Comparison of ENCODE assay signal across 26 cellular contexts in genomic region chr19:44728178-44728577, GRCh38. TPM values are rescaled to one million over a fixed set of nuclear protein-coding genes. Genes with fewer than 3 reads are reported as not detected.
DNase-seq lines count a peak whose midpoint lies in the region; TF ChIP-seq lines count a peak whose summit lies in the region.
"Had no signal": no experiment of that assay in that cellular context is flagged by ENCODE, and none has a peak within 500 bp of the region (broad histone marks: within the 10 kb centered on the region; RNA-seq: fewer than 3 reads in every experiment).

No MANE protein-coding gene starts in this region.

- peaks cover 28% of the 10 kb centered on the region for H3K4me1 Mint-ChIP-seq in activated T-cell treated with anti-CD3 and anti-CD28 coated beads, Interleukin-2, amount 50 U/mL, for 24 hours (ENCODE audit: low read depth)
- H3K4me1 Mint-ChIP-seq in T-helper 1 cell treated with Interleukin-12 subunit alpha and Interleukin-12 subunit beta and Interleukin-4 antibody, amounts not matched to agents 30 μg/mL and 1 μg/mL, for 36 hours (ENCODE audit: low read depth) = peaks cover 38% of the 10 kb centered on the region
- H3K4me1 Mint-ChIP-seq in nephron = peaks cover 11% of the 10 kb centered on the region

- in situ Hi-C loops in transverse colon (cut with MboI; ENCODE audit: low pct_ligation_motif_present in 1 of 4, low pct_unique_long_range_greater_than_20kb in 1 of 4, low sequenced_read_pairs in 3 of 4) = loop anchor here in 2 of 4 donors (5.0 kb wide), 1 partner anchor 39 kb away; no protein-coding TSS in a partner anchor

- TF ChIP-seq EP300 in transverse colon (IDR thresholded peaks at IDR 0.05; ENCODE audit: low read depth) = no peak

- H3K36me3 ChIP-seq in BLaER1 treated with 17β-estradiol and CSF1 and Interleukin-3, amounts not matched to agents 10 nM and 100 nM = no peaks in the 10 kb centered on the region
- H3K36me3 ChIP-seq in transverse colon = no peaks in the 10 kb centered on the region

- intact Hi-C loops in head of caudate nucleus (cut with DNase I) (no loop called here), transverse colon (cut with DNase I; ENCODE audit: low total_unique reads) (no loop called here)

- H3K9me3 ChIP-seq in BLaER1 treated with 17β-estradiol and CSF1 and Interleukin-3, amounts not matched to agents 10 nM and 100 nM (replicated peaks in 1 of 11) = no peaks in the 10 kb centered on the region
- no peaks in the 10 kb centered on the region for H3K9me3 ChIP-seq in transverse colon
- H3K9me3 ChIP-seq: SK-N-SH had no signal

- H3K4me3 ChIP-seq in BLaER1 treated with 17β-estradiol and CSF1 and Interleukin-3, amounts not matched to agents 10 nM and 100 nM = no peak overlapping the region
- H3K4me3 ChIP-seq in transverse colon = no peak overlapping the region
- H3K4me3 ChIP-seq: GM23248 had no signal

- WGBS in transverse colon (ENCODE audit: low coverage in 1 of 2), 2 donors = 54 to 68% methylated on average over 3 to 6 of the region's 6 CpGs

- H3K27me3 Mint-ChIP-seq in activated T-cell treated with anti-CD3 and anti-CD28 coated beads, Interleukin-2, amount 50 U/mL, for 24 hours = no peaks in the 10 kb centered on the region
- H3K27me3 Mint-ChIP-seq in T-helper 1 cell treated with Interleukin-12 subunit alpha and Interleukin-12 subunit beta and Interleukin-4 antibody, amounts not matched to agents 30 μg/mL and 1 μg/mL, for 36 hours (ENCODE audit: low read depth) = no peaks in the 10 kb centered on the region
- peaks cover 26% of the 10 kb centered on the region for H3K27me3 Mint-ChIP-seq in nephron (ENCODE audit: low read depth)
- H3K27me3 Mint-ChIP-seq: T-helper 17 cell, type B pancreatic cell had no signal

- peak overlapping the region; percentile 4 to 73 (median 37); a peak in 19 of 22 replicates for H3K4me2 ChIP-seq in BLaER1 treated with 17β-estradiol and CSF1 and Interleukin-3, amounts not matched to agents 10 nM and 100 nM
- H3K4me2 ChIP-seq: SK-N-SH had no signal

- no peak overlapping the region for H3K4me3 Mint-ChIP-seq in activated T-cell treated with anti-CD3 and anti-CD28 coated beads, Interleukin-2, amount 50 U/mL, for 24 hours
- peak overlapping the region; percentile 60 for H3K4me3 Mint-ChIP-seq in T-helper 1 cell treated with Interleukin-12 subunit alpha and Interleukin-12 subunit beta and Interleukin-4 antibody, amounts not matched to agents 30 μg/mL and 1 μg/mL, for 36 hours
- H3K4me3 Mint-ChIP-seq in nephron = no peak overlapping the region
- H3K4me3 Mint-ChIP-seq: HFFc6, T-helper 17 cell, type B pancreatic cell had no signal

- H4K20me1 ChIP-seq in BLaER1 treated with 17β-estradiol and CSF1 and Interleukin-3, amounts not matched to agents 10 nM and 100 nM = no peaks in the 10 kb centered on the region

- peak overlapping the region; percentile 18 for H3K27ac Mint-ChIP-seq in activated T-cell treated with anti-CD3 and anti-CD28 coated beads, Interleukin-2, amount 50 U/mL, for 24 hours
- H3K27ac Mint-ChIP-seq in T-helper 1 cell treated with Interleukin-12 subunit alpha and Interleukin-12 subunit beta and Interleukin-4 antibody, amounts not matched to agents 30 μg/mL and 1 μg/mL, for 36 hours = peak overlapping the region; percentile 70
- peak overlapping the region in 2 of 3 experiments; percentile 12 to 22 for H3K27ac Mint-ChIP-seq in nephron
- H3K27ac Mint-ChIP-seq: HFFc6, T-helper 17 cell, type B pancreatic cell had no signal

- TF ChIP-seq CTCF in nephron (IDR thresholded peaks at IDR 0.05; ENCODE audit: unreplicated experiment in 3 of 3) = no peak
- TF ChIP-seq CTCF in transverse colon (IDR thresholded peaks at IDR 0.05) = no peak

- no peak for TF ChIP-seq POLR2A in transverse colon (IDR thresholded peaks at IDR 0.05)

- no peaks in the 10 kb centered on the region for H3K36me3 Mint-ChIP-seq in activated T-cell treated with anti-CD3 and anti-CD28 coated beads, Interleukin-2, amount 50 U/mL, for 24 hours (ENCODE audit: low read depth)
- no peaks in the 10 kb centered on the region for H3K36me3 Mint-ChIP-seq in T-helper 1 cell treated with Interleukin-12 subunit alpha and Interleukin-12 subunit beta and Interleukin-4 antibody, amounts not matched to agents 30 μg/mL and 1 μg/mL, for 36 hours (ENCODE audit: low read depth)
- no peaks in the 10 kb centered on the region for H3K36me3 Mint-ChIP-seq in nephron (ENCODE audit: low read depth)
- H3K36me3 Mint-ChIP-seq: type B pancreatic cell had no signal

- no peak for DNase-seq in activated T-cell treated with anti-CD3 and anti-CD28 coated beads, Interleukin-2, amount 50 U/mL, for 24 hours
- DNase-seq in activated T-cell treated with anti-CD3 and anti-CD28 coated beads, Interleukin-2, amount 50 U/mL, for 1 hour = no peak
- DNase-seq in head of caudate nucleus = no peak
- no peak for DNase-seq in transverse colon
- DNase-seq in NAMALWA (ENCODE audit: low spot score) = no peak
- DNase-seq: activated CD4-positive, alpha-beta T cell treated with anti-CD3 and anti-CD28 coated beads, Interleukin-2, amount 50 U/mL, for 1 hour; anterior cingulate cortex; C1 segment of cervical spinal cord; DND-41; effector CD8-positive, alpha-beta T cell; GM23248; HFFc6; left ventricle myocardium superior; NCI-H1436 treated with DMSO at 0.1 percent for 48 hours; NCI-H774; SK-N-SH; T-helper 17 cell had no signal

- H3K27me3 ChIP-seq in BLaER1 treated with 17β-estradiol and CSF1 and Interleukin-3, amounts not matched to agents 10 nM and 100 nM = no peaks in the 10 kb centered on the region
- no peaks in the 10 kb centered on the region for H3K27me3 ChIP-seq in transverse colon

- peak overlapping the region in 2 of 11 experiments; percentile 9 to 45; a peak in 2 of 22 replicates for H3K27ac ChIP-seq in BLaER1 treated with 17β-estradiol and CSF1 and Interleukin-3, amounts not matched to agents 10 nM and 100 nM
- no peak overlapping the region for H3K27ac ChIP-seq in transverse colon
- H3K27ac ChIP-seq: GM23248 had no signal

- H3K9me3 Mint-ChIP-seq in activated T-cell treated with anti-CD3 and anti-CD28 coated beads, Interleukin-2, amount 50 U/mL, for 24 hours = no peaks in the 10 kb centered on the region
- no peaks in the 10 kb centered on the region for H3K9me3 Mint-ChIP-seq in T-helper 1 cell treated with Interleukin-12 subunit alpha and Interleukin-12 subunit beta and Interleukin-4 antibody, amounts not matched to agents 30 μg/mL and 1 μg/mL, for 36 hours
- no peaks in the 10 kb centered on the region for H3K9me3 Mint-ChIP-seq in nephron
- H3K9me3 Mint-ChIP-seq: HFFc6, type B pancreatic cell had no signal

- peak overlapping the region in 1 of 11 experiments; percentile 27; a peak in 3 of 22 replicates for H3K9ac ChIP-seq in BLaER1 treated with 17β-estradiol and CSF1 and Interleukin-3, amounts not matched to agents 10 nM and 100 nM
- H3K9ac ChIP-seq: GM23248, SK-N-SH had no signal

- H3K4me1 ChIP-seq in BLaER1 treated with 17β-estradiol and CSF1 and Interleukin-3, amounts not matched to agents 10 nM and 100 nM = peaks cover 36 to 81% (median 56%) of the 10 kb centered on the region in 10 experiments
- peaks cover 3 to 41% (median 28%) of the 10 kb centered on the region in 4 donors for H3K4me1 ChIP-seq in transverse colon

RNA-seq across cellular contexts. Expression of gene BCL3, which starts 20.3 kb away (rescaled TPM):
- 100 to 1,000 TPM in 1 of 4 donors, 10 to 100 TPM in 3; 43.8 to 181 (median 69.5) TPM for total RNA-seq in transverse colon

RNA-seq across cellular contexts. Expression of gene CEACAM16, which starts 29.2 kb away (rescaled TPM):
- total RNA-seq in transverse colon = not detected
- total RNA-seq: epithelial cell of proximal tubule, GM23248, HFFc6, left ventricle myocardium superior, mesenteric fat pad, osteocyte, renal cortical epithelial cell, T-helper 17 cell had no signal

RNA-seq across cellular contexts. Expression of gene CBLC, which starts 49.5 kb away (rescaled TPM):
- total RNA-seq in transverse colon = 100 to 1,000 TPM in 3 of 4 donors, 10 to 100 TPM in 1; 96.1 to 210 (median 145) TPM
- total RNA-seq: GM23248, HFFc6, left ventricle myocardium superior, mesenteric fat pad, osteocyte, skeletal muscle tissue, T-helper 17 cell had no signal

RNA-seq across cellular contexts. Expression of gene CEACAM19, which starts 56.9 kb away (rescaled TPM):
- 10 to 100 TPM in 2 of 4 donors, 1 to 10 TPM in 2; 3.8 to 19.1 (median 9.9) TPM for total RNA-seq in transverse colon

Comparison
In these comparisons a context has a peak if more than half of its experiments do, and no peak if none do; other contexts are left out.
1. H3K27ac Mint-ChIP-seq: peak in every context shown above with its lines; median percentile 70 in T-helper 1 cell treated with Interleukin-12 subunit alpha and Interleukin-12 subunit beta and Interleukin-4 antibody, amounts not matched to agents 30 μg/mL and 1 μg/mL, for 36 hours; 18 in activated T-cell treated with anti-CD3 and anti-CD28 coated beads, Interleukin-2, amount 50 U/mL, for 24 hours; 17 in nephron.